Comparison of ENCODE assay signal across 1 cellular context in genomic region chr10:112491144-112491543, GRCh38.
TF ChIP-seq lines count a peak whose summit lies in the region.

No MANE protein-coding gene starts in this region.

TF ChIP-seq in HepG2, 621 proteins besides CTCF, POLR2A, EP300 and RAD21 (continued from another document):
- TF ChIP-seq ZSCAN20 (CRISPR knock-in tag; IDR thresholded peaks at IDR 0.05; ENCODE audit: borderline replicate concordance) (no peak), ZNF720 (CRISPR knock-in tag; IDR thresholded peaks at IDR 0.05) (no peak), AGO2 (optimal IDR thresholded peaks at IDR 0.05; ENCODE audit: low read depth, low read length) (no peak), ZNF207 (IDR thresholded peaks at IDR 0.05; ENCODE audit: borderline replicate concordance) (no peak)
